ENCODE assay signal across 28 cellular contexts in genomic region chr11:71441251-71441650, GRCh38. TPM values are rescaled to one million over a fixed set of nuclear protein-coding genes. Genes with fewer than 3 reads are reported as not detected.
A peak's percentile ranks its signal among the peaks of the same experiment; 100 is the strongest.
DNase-seq lines count a peak whose midpoint lies in the region; ATAC-seq, FAIRE-seq and TF ChIP-seq lines count a peak whose summit lies in the region.
"Had no signal": no experiment of that assay in that cellular context is flagged by ENCODE, and none has a peak within 500 bp of the region (broad histone marks: within the 10 kb centered on the region; RNA-seq: fewer than 3 reads in every experiment).

No MANE protein-coding gene starts in this region.

- H2BK15ac ChIP-seq in neuronal stem cell (ENCODE audit: low read length), result no peak overlapping the region

- intact Hi-C loops in K562 (cut with micrococcal nuclease), result loop anchor here (10.0 kb wide), 1 partner anchor 94 kb away; the partner anchor contains the start of gene KRTAP5-8
- intact Hi-C loops in esophagus squamous epithelium (cut with DNase I), result no loop called here
- intact Hi-C loops in HepG2 (cut with micrococcal nuclease; ENCODE audit: unreplicated experiment), result no loop called here

- no peak overlapping the region for H2AK5ac ChIP-seq in neuronal stem cell (ENCODE audit: low read depth, low read length)

- H3K36me3 Mint-ChIP-seq in endothelial cell (ENCODE audit: low read depth, unreplicated experiment), result peaks cover 22% of the 10 kb centered on the region

- H3K9me3 ChIP-seq in K562 (replicated peaks; ENCODE audit: control insufficient read depth, insufficient read depth, low read depth, low read length) (0 out of 2 replicates have a peak, but pooled peaks cover under 1% of the 10 kb centered on the region), neuronal stem cell (replicated peaks in 1 of 2; ENCODE audit: control insufficient read depth in 2 of 2, insufficient read depth in 1 of 2, low read depth in 1 of 2, low read length in 2 of 2) (peaks cover 2 to 10% of the 10 kb centered on the region in 2 donors), esophagus squamous epithelium (no peaks in the 10 kb centered on the region), HepG2 (ENCODE audit: low read length) (no peaks in the 10 kb centered on the region), MM.1S (replicated peaks; ENCODE audit: insufficient read depth, low read length) (no peaks in the 10 kb centered on the region)
- H3K9me3 ChIP-seq: BE2C had no signal

- H2AFZ ChIP-seq in K562 (ENCODE audit: low read depth, low read length) (no peak overlapping the region), neuronal stem cell (ENCODE audit: low read length) (no peak overlapping the region), HepG2 (ENCODE audit: low read length) (no peak overlapping the region), MM.1S (ENCODE audit: low read length) (no peak overlapping the region)

- POLR2A ChIA-PET in K562 (lab: Yijun Ruan, JAX), result no interaction called here
- POLR2A ChIA-PET in HepG2 (lab: Yijun Ruan, JAX), result no interaction called here

- in situ Hi-C loops in K562 (cut with MboI) (no loop called here), HepG2 (cut with HindIII; ENCODE audit: extremely low pct_ligation_motif_present, low pct_unique_long_range_greater_than_20kb) (no loop called here)

- BruUV-seq in K562 (replicated peaks; lab: Mats Ljungman, UMichigan) (no TSS peak), HepG2 (replicated peaks; lab: Mats Ljungman, UMichigan) (no TSS peak)

- H4K8ac ChIP-seq in neuronal stem cell (ENCODE audit: low read depth, low read length), result no peak overlapping the region

- peak overlapping the region; percentile 27 for H3K27ac ChIP-seq in angular gyrus (ENCODE audit: low read depth, low read length)
- H3K27ac ChIP-seq in K562 (ENCODE audit: extremely low read depth, low read depth, low read length), result no peak overlapping the region
- no peak overlapping the region for H3K27ac ChIP-seq in neuronal stem cell (replicated peaks; ENCODE audit: low read length)
- no peak overlapping the region for H3K27ac ChIP-seq in esophagus squamous epithelium
- no peak overlapping the region for H3K27ac ChIP-seq in HepG2 (ENCODE audit: extremely low read length, insufficient read depth, low read length)
- no peak overlapping the region for H3K27ac ChIP-seq in MM.1S (ENCODE audit: low read length)
- H3K27ac ChIP-seq: 22Rv1, BLaER1 had no signal

- H3K27ac Mint-ChIP-seq in endothelial cell (ENCODE audit: unreplicated experiment), result no peak overlapping the region
- H3K27ac Mint-ChIP-seq: CD4-positive, alpha-beta memory T cell; CD4-positive, CD25-positive, alpha-beta regulatory T cell had no signal

- no peaks in the 10 kb centered on the region for H3K9me3 Mint-ChIP-seq in endothelial cell (ENCODE audit: unreplicated experiment)

- H3K9me1 ChIP-seq in K562 (ENCODE audit: control insufficient read depth, insufficient read depth, low read length), result peaks cover 8% of the 10 kb centered on the region

- H3K14ac ChIP-seq in neuronal stem cell (ENCODE audit: low read length), result no peak overlapping the region

- H3K4me1 ChIP-seq in K562 (replicated peaks in 1 of 2; ENCODE audit: control insufficient read depth in 2 of 2, insufficient read depth in 2 of 2, low read length in 2 of 2) (peaks cover 0 to 3% of the 10 kb centered on the region in 2 experiments; a peak in 1 of 5 replicates), neuronal stem cell (ENCODE audit: control insufficient read depth in 2 of 2, insufficient read depth in 1 of 2, low read depth in 1 of 2, low read length in 2 of 2) (peaks cover 0 to 3% of the 10 kb centered on the region in 2 donors), esophagus squamous epithelium (no peaks in the 10 kb centered on the region), HepG2 (ENCODE audit: insufficient read depth, low read length) (peaks cover 17% of the 10 kb centered on the region), MM.1S (ENCODE audit: low read length) (no peaks in the 10 kb centered on the region)
- H3K4me1 ChIP-seq: BE2C had no signal

- no peak overlapping the region for H4K91ac ChIP-seq in neuronal stem cell (ENCODE audit: low read depth, low read length, poor library complexity)

- no peak overlapping the region for H3K4ac ChIP-seq in neuronal stem cell (ENCODE audit: low read length)

- peaks cover 16% of the 10 kb centered on the region for H3K79me2 ChIP-seq in K562 (ENCODE audit: control insufficient read depth, insufficient read depth, low read length)
- H3K79me2 ChIP-seq in HepG2 (ENCODE audit: insufficient read depth, low read length), result peaks cover 13% of the 10 kb centered on the region
- no peaks in the 10 kb centered on the region for H3K79me2 ChIP-seq in MM.1S (ENCODE audit: low read length)

- no peaks in the 10 kb centered on the region for H3K4me1 Mint-ChIP-seq in endothelial cell (ENCODE audit: unreplicated experiment)
- H3K4me1 Mint-ChIP-seq: CD14-positive monocyte; CD8-positive, alpha-beta memory T cell had no signal

- H4K20me1 ChIP-seq in K562 (replicated peaks; ENCODE audit: control insufficient read depth, insufficient read depth, low read length) (peaks cover 29% of the 10 kb centered on the region; the same call in 1 of the 2 replicates), HepG2 (ENCODE audit: insufficient read depth, low read length) (peaks cover 35% of the 10 kb centered on the region; the same call in 1 of the 2 replicates), MM.1S (ENCODE audit: insufficient read depth, low read length) (no peaks in the 10 kb centered on the region)

- TF ChIP-seq CTCF in K562 (IDR thresholded peaks at IDR 0.05 in 2 of 3, conservative IDR thresholded peaks at IDR 0.05 in 1 of 3; ENCODE audit: insufficient read depth in 2 of 3, low read depth in 1 of 3, low read length in 3 of 3), result no peak
- TF ChIP-seq CTCF in endothelial cell (IDR thresholded peaks at IDR 0.05; ENCODE audit: unreplicated experiment), result no peak
- TF ChIP-seq CTCF in esophagus squamous epithelium (IDR thresholded peaks at IDR 0.05), result no peak
- no peak for TF ChIP-seq CTCF in HepG2 (CRISPR knock-in tag; IDR thresholded peaks at IDR 0.05)
- no peak for TF ChIP-seq CTCF in MM.1S (IDR thresholded peaks at IDR 0.05; ENCODE audit: low read length)

- no peak for TF ChIP-seq EP300 in K562 (IDR thresholded peaks at IDR 0.05; ENCODE audit: low read length)
- TF ChIP-seq EP300 in HepG2 (IDR thresholded peaks at IDR 0.05; ENCODE audit: low read depth in 2 of 2, low read length in 2 of 2), result no peak
- no peak for TF ChIP-seq EP300 in HepG2 (CRISPR knock-in tag; IDR thresholded peaks at IDR 0.05; ENCODE audit: borderline replicate concordance)

- H3K18ac ChIP-seq in neuronal stem cell (ENCODE audit: low read length), result no peak overlapping the region

- H3K27me3 Mint-ChIP-seq in endothelial cell (ENCODE audit: unreplicated experiment), result peaks cover 4% of the 10 kb centered on the region
- H3K27me3 Mint-ChIP-seq: CD4-positive, alpha-beta memory T cell; CD4-positive, CD25-positive, alpha-beta regulatory T cell; CD8-positive, alpha-beta memory T cell had no signal

- H3K23ac ChIP-seq in neuronal stem cell (ENCODE audit: low read depth, low read length, poor library complexity), result no peak overlapping the region

- WGBS in K562 (ENCODE audit: insufficient coverage, low coverage, missing lambda C conversion rate), result 96% methylated on average over 10 of the region's 11 CpGs
- no CpG with 5 or more reads among the region's 11 CpGs for WGBS in neuronal stem cell (ENCODE audit: extremely low coverage in 2 of 2, insufficient read length in 2 of 2, insufficient replicate concordance in 1 of 2), 2 donors
- 92% methylated on average over 5 to 10 of the region's 11 CpGs for WGBS in esophagus squamous epithelium, 2 donors
- WGBS in HepG2 (ENCODE audit: low lambda C conversion rate), result 98% methylated on average over 11 of the region's 11 CpGs

- DNase-seq in K562 (ENCODE audit: extremely low read depth in 1 of 4, low spot score in 3 of 4) (no peak), endothelial cell (ENCODE audit: low spot score) (no peak), neuronal stem cell (ENCODE audit: low spot score) (no peak), esophagus squamous epithelium (lab: John Stamatoyannopoulos, UW) (no peak), HepG2 (ENCODE audit: low spot score) (no peak), MM.1S (no peak), GM19238 (ENCODE audit: insufficient read length, low spot score) (no peak)
- DNase-seq: ACHN; BE2C; C1 segment of cervical spinal cord; CD4-positive, alpha-beta memory T cell; CD4-positive, CD25-positive, alpha-beta regulatory T cell; CD8-positive, alpha-beta memory T cell; COR-L47; DMS 273 treated with DMSO at 0.1 percent for 48 hours; DMS153; DMS53; DMS79; DND-41; EL; GDM1 had no signal

- H3K4me2 ChIP-seq in K562 (ENCODE audit: insufficient read depth, low read length), result no peak overlapping the region
- H3K4me2 ChIP-seq in neuronal stem cell (ENCODE audit: insufficient read depth, low read length, poor library complexity, severe bottlenecking), result no peak overlapping the region
- H3K4me2 ChIP-seq in HepG2 (ENCODE audit: low read depth, low read length), result no peak overlapping the region
- no peak overlapping the region for H3K4me2 ChIP-seq in MM.1S (ENCODE audit: low read depth, low read length)
- H3K4me2 ChIP-seq: BLaER1 had no signal

- TF ChIP-seq RAD21 in K562 (CRISPR knock-in tag; conservative IDR thresholded peaks at IDR 0.05 in 1 of 2, IDR thresholded peaks at IDR 0.05 in 1 of 2) (no peak), HepG2 (CRISPR knock-in tag; IDR thresholded peaks at IDR 0.05) (no peak)

- no peak for FAIRE-seq in K562 (lab: Jason Lieb, UNC)
- FAIRE-seq in HepG2 (lab: Jason Lieb, UNC), result no peak
- FAIRE-seq: A204.1, GM12878, GM12892 had no signal

- ATAC-seq in K562 (no peak), HepG2 (no peak)
- ATAC-seq: GM12878 had no signal

- CTCF ChIA-PET in K562 (lab: Yijun Ruan, JAX; ENCODE audit: low intra/inter-chr PET ratio) (no interaction called here), HepG2 (lab: Yijun Ruan, JAX; ENCODE audit: low intra/inter-chr PET ratio, low total read pairs) (no interaction called here)

- H3K36me3 ChIP-seq in K562 (ENCODE audit: control insufficient read depth, insufficient read depth, low read length) (peaks cover 97% of the 10 kb centered on the region), neuronal stem cell (replicated peaks in 1 of 2; ENCODE audit: control insufficient read depth in 2 of 2, insufficient read depth in 2 of 2, low read length in 2 of 2) (peaks cover 85 to 99% of the 10 kb centered on the region in 2 donors), esophagus squamous epithelium (peaks cover 0 to 96% (median 11%) of the 10 kb centered on the region in 3 donors), HepG2 (replicated peaks in 1 of 2; ENCODE audit: control insufficient read depth in 1 of 2, insufficient read depth in 2 of 2, low read length in 2 of 2) (peaks cover 44 to 87% of the 10 kb centered on the region in 2 experiments), MM.1S (replicated peaks; ENCODE audit: insufficient read depth, low read length) (no peaks in the 10 kb centered on the region)

- no peak overlapping the region for H3K4me3 ChIP-seq in K562
- H3K4me3 ChIP-seq in neuronal stem cell (ENCODE audit: low read length in 2 of 2), result peak overlapping the region in 1 of 2 donors; percentile 22
- H3K4me3 ChIP-seq in esophagus squamous epithelium, result no peak overlapping the region
- H3K4me3 ChIP-seq in HepG2 (replicated peaks in 1 of 3; ENCODE audit: insufficient read depth in 1 of 3, low read depth in 2 of 3, low read length in 3 of 3), result no peak overlapping the region
- H3K4me3 ChIP-seq in MM.1S (ENCODE audit: low read length), result no peak overlapping the region
- H3K4me3 ChIP-seq: BLaER1, GM12878 had no signal

- no peak overlapping the region for H3K9ac ChIP-seq in K562 (ENCODE audit: insufficient read depth in 1 of 2, low read depth in 2 of 2, low read length in 2 of 2)
- peak overlapping the region; percentile 56 for H3K9ac ChIP-seq in neuronal stem cell (ENCODE audit: low read depth, low read length, poor library complexity)
- H3K9ac ChIP-seq in HepG2 (ENCODE audit: insufficient read depth, low read depth, low read length), result no peak overlapping the region
- H3K9ac ChIP-seq in MM.1S (ENCODE audit: low read length), result no peak overlapping the region
- H3K9ac ChIP-seq: BLaER1 had no signal

- TF ChIP-seq POLR2A in K562 (conservative IDR thresholded peaks at IDR 0.05), result no peak
- no peak for TF ChIP-seq POLR2A in esophagus squamous epithelium (IDR thresholded peaks at IDR 0.05)
- no peak; a peak in 1 of 4 replicates for TF ChIP-seq POLR2A in HepG2 (IDR thresholded peaks at IDR 0.05; ENCODE audit: insufficient read depth in 1 of 2, low read depth in 2 of 2, low read length in 2 of 2)

- peaks cover 15% of the 10 kb centered on the region for H3K79me1 ChIP-seq in neuronal stem cell (ENCODE audit: low read depth, low read length)

- no peak overlapping the region for H2BK120ac ChIP-seq in neuronal stem cell (ENCODE audit: low read depth, low read length)

- H3K27me3 ChIP-seq in K562 (ENCODE audit: control insufficient read depth in 2 of 2, insufficient read depth in 2 of 2, low read length in 2 of 2) (no peaks in the 10 kb centered on the region), neuronal stem cell (ENCODE audit: control insufficient read depth in 3 of 3, insufficient read depth in 3 of 3, low read depth in 1 of 3, low read length in 3 of 3) (no peaks in the 10 kb centered on the region), esophagus squamous epithelium (no peaks in the 10 kb centered on the region), HepG2 (ENCODE audit: control insufficient read depth in 1 of 2, insufficient read depth in 2 of 2, low read length in 2 of 2) (no peaks in the 10 kb centered on the region), MM.1S (replicated peaks; ENCODE audit: insufficient read depth, low read length) (no peaks in the 10 kb centered on the region)
- H3K27me3 ChIP-seq: BE2C, BLaER1 had no signal

- peak overlapping the region; percentile 38 for H3K4me3 Mint-ChIP-seq in endothelial cell (ENCODE audit: unreplicated experiment)
- H3K4me3 Mint-ChIP-seq: CD14-positive monocyte; CD4-positive, alpha-beta memory T cell; CD4-positive, CD25-positive, alpha-beta regulatory T cell had no signal

- no peak overlapping the region for H2BK12ac ChIP-seq in neuronal stem cell (ENCODE audit: low read length)

- no peaks in the 10 kb centered on the region for H3F3A ChIP-seq in MM.1S (ENCODE audit: insufficient read depth, low read length)

- H3K9me2 ChIP-seq in MM.1S (replicated peaks; ENCODE audit: insufficient read depth, low read length), result no peaks in the 10 kb centered on the region

- H2BK5ac ChIP-seq in neuronal stem cell (ENCODE audit: low read length), result no peak overlapping the region

RNA-seq across cellular contexts. Expression of gene DHCR7, which starts 6.9 kb away (rescaled TPM):
- total RNA-seq in K562 (2011; cell fraction: chromatin; rRNA removed; ENCODE audit: low replicate concordance), result 183 and 461 TPM in 2 replicates
- total RNA-seq in K562 (2011; cell fraction: nucleolus; rRNA removed), result 625 and 780 TPM in 2 replicates
- 410 and 462 TPM in 2 replicates for total RNA-seq in K562 (2011; cell fraction: nucleoplasm; rRNA removed)
- 96.8 and 126 TPM in 2 replicates for total RNA-seq in K562 (2014; rRNA removed)
- total RNA-seq in K562 (2014; rRNA removed; fragmentation: Illumina TruSeq; extraction: Trizol), result 34.2 and 38.0 TPM in 2 replicates
- 45.5 and 48.0 TPM in 2 replicates for total RNA-seq in K562 (2015; rRNA removed; fragmentation: Illumina TruSeq; extraction: Trizol)
- total RNA-seq in K562 (2021), result 176 and 181 TPM in 2 replicates
- polyA plus RNA-seq in K562 (2011; rRNA removed), result 107 and 268 TPM in 2 replicates
- polyA plus RNA-seq in K562 (2011; cell fraction: cytosol; rRNA removed), result 249 and 261 TPM in 2 replicates
- polyA plus RNA-seq in K562 (2011; cell fraction: nucleus; rRNA removed), result 198 and 205 TPM in 2 replicates
- polyA plus RNA-seq in K562 (2012), result 92.0 and 179 TPM in 2 replicates
- polyA plus RNA-seq in K562 (2014; fragmentation: Illumina TruSeq; extraction: Trizol), result 136 and 192 TPM in 2 replicates
- 10 to 100 TPM in 1 of 2 experiments, 1 to 10 TPM in 1; 8.4 to 14.5 TPM for polyA plus RNA-seq in K562 (2014; fragmentation: Nextera tagmentation; extraction: Ambion mirVana)
- 82.4 and 83.0 TPM in 2 replicates for polyA plus RNA-seq in K562 (2014; rRNA removed)
- polyA minus RNA-seq in K562 (2011; rRNA and poly(A)+ RNA removed), result 91.4 and 116 TPM in 2 replicates
- polyA minus RNA-seq in K562 (2011; cell fraction: cytosol; rRNA and poly(A)+ RNA removed), result 249 and 302 TPM in 2 replicates
- polyA minus RNA-seq in K562 (2011; cell fraction: nucleus; rRNA and poly(A)+ RNA removed), result 51.8 and 90.1 TPM in 2 replicates
- 130 TPM for total RNA-seq in endothelial cell (ENCODE audit: unreplicated experiment)
- polyA plus RNA-seq in neuronal stem cell (2013, experiment 1 of 2), result 138 TPM
- 140 TPM for polyA plus RNA-seq in neuronal stem cell (2013, experiment 2 of 2)
- total RNA-seq in esophagus squamous epithelium, result 10 to 100 TPM; 22.5 to 86.1 (median 36.5) TPM
- total RNA-seq in HepG2 (2016; rRNA removed; fragmentation: Illumina TruSeq; extraction: Trizol), result 40.4 and 96.0 TPM in 2 replicates
- 11.3 and 13.3 TPM in 2 replicates for total RNA-seq in HepG2 (2016; cell fraction: cytosol; rRNA removed; fragmentation: Illumina TruSeq; extraction: Trizol; ENCODE audit: low read depth)
- 38.3 and 98.7 TPM in 2 replicates for total RNA-seq in HepG2 (2016; cell fraction: insoluble cytoplasmic fraction; rRNA removed; fragmentation: Illumina TruSeq; extraction: Trizol)
- 26.9 and 29.4 TPM in 2 replicates for total RNA-seq in HepG2 (2016; cell fraction: membrane; rRNA removed; fragmentation: Illumina TruSeq; extraction: Trizol)
- 77.9 and 89.2 TPM in 2 replicates for total RNA-seq in HepG2 (2016; cell fraction: nucleus; rRNA removed; fragmentation: Illumina TruSeq; extraction: Trizol)
- polyA plus RNA-seq in HepG2 (2011; rRNA removed), result 143 and 241 TPM in 2 replicates
- polyA plus RNA-seq in HepG2 (2011; cell fraction: cytosol; rRNA removed), result 92.8 and 116 TPM in 2 replicates
- polyA plus RNA-seq in HepG2 (2011; cell fraction: nucleus; rRNA removed), result 82.1 and 131 TPM in 2 replicates
- 315 and 354 TPM in 2 replicates for polyA plus RNA-seq in HepG2 (2012)
- polyA plus RNA-seq in HepG2 (2016; cell fraction: cytosol; fragmentation: Illumina TruSeq; extraction: Trizol; ENCODE audit: low read depth), result 16.5 and 16.7 TPM in 2 replicates
- 50.6 and 73.9 TPM in 2 replicates for polyA plus RNA-seq in HepG2 (2016; cell fraction: insoluble cytoplasmic fraction; fragmentation: Illumina TruSeq; extraction: Trizol; ENCODE audit: low read depth)
- 26.0 and 32.3 TPM in 2 replicates for polyA plus RNA-seq in HepG2 (2016; cell fraction: membrane; fragmentation: Illumina TruSeq; extraction: Trizol; ENCODE audit: low read depth)
- polyA plus RNA-seq in HepG2 (2016; cell fraction: nucleus; fragmentation: Illumina TruSeq; extraction: Trizol; ENCODE audit: insufficient read depth, low read depth), result 165 and 172 TPM in 2 replicates
- polyA minus RNA-seq in HepG2 (2011; rRNA and poly(A)+ RNA removed; ENCODE audit: low replicate concordance), result 160 and 313 TPM in 2 replicates
- polyA minus RNA-seq in HepG2 (2011; cell fraction: cytosol; rRNA and poly(A)+ RNA removed), result 161 and 251 TPM in 2 replicates
- 34.2 and 48.4 TPM in 2 replicates for polyA minus RNA-seq in HepG2 (2011; cell fraction: nucleus; rRNA and poly(A)+ RNA removed)

RNA-seq across cellular contexts. Expression of gene NADSYN1, which starts 11.8 kb away (rescaled TPM):
- 145 and 274 TPM in 2 replicates for total RNA-seq in K562 (2011; cell fraction: chromatin; rRNA removed; ENCODE audit: low replicate concordance)
- total RNA-seq in K562 (2011; cell fraction: nucleolus; rRNA removed), result 145 TPM in 2 replicates
- 145 and 159 TPM in 2 replicates for total RNA-seq in K562 (2011; cell fraction: nucleoplasm; rRNA removed)
- total RNA-seq in K562 (2014; rRNA removed) (44.5 and 53.6 TPM in 2 replicates), K562 (2014; rRNA removed; fragmentation: Illumina TruSeq; extraction: Trizol) (26.3 and 27.4 TPM in 2 replicates), K562 (2015; rRNA removed; fragmentation: Illumina TruSeq; extraction: Trizol) (41.7 and 42.8 TPM in 2 replicates), K562 (2021) (47.9 and 51.6 TPM in 2 replicates), endothelial cell (ENCODE audit: unreplicated experiment) (69.0 TPM), esophagus squamous epithelium (10 to 100 TPM; 62.0 to 81.3 (median 71.7) TPM), HepG2 (2016; rRNA removed; fragmentation: Illumina TruSeq; extraction: Trizol) (27.1 and 35.7 TPM in 2 replicates)
- polyA plus RNA-seq in K562 (2011; rRNA removed) (43.2 and 51.7 TPM in 2 replicates), K562 (2014; fragmentation: Illumina TruSeq; extraction: Trizol) (40.3 and 42.1 TPM in 2 replicates), K562 (2014; fragmentation: Nextera tagmentation; extraction: Ambion mirVana) (10 to 100 TPM; 12.7 to 14.6 TPM), K562 (2014; rRNA removed) (54.0 and 57.3 TPM in 2 replicates), HepG2 (2011; rRNA removed) (51.5 and 63.4 TPM in 2 replicates)
- polyA plus RNA-seq in K562 (2011; cell fraction: cytosol; rRNA removed), result 39.6 and 42.6 TPM in 2 replicates
- 255 and 291 TPM in 2 replicates for polyA plus RNA-seq in K562 (2011; cell fraction: nucleus; rRNA removed)
- 53.2 and 78.7 TPM in 2 replicates for polyA plus RNA-seq in K562 (2012)
- polyA minus RNA-seq in K562 (2011; rRNA and poly(A)+ RNA removed), result 42.5 and 45.5 TPM in 2 replicates
- 18.2 and 28.0 TPM in 2 replicates for polyA minus RNA-seq in K562 (2011; cell fraction: cytosol; rRNA and poly(A)+ RNA removed)
- polyA minus RNA-seq in K562 (2011; cell fraction: nucleus; rRNA and poly(A)+ RNA removed), result 113 and 147 TPM in 2 replicates
- polyA plus RNA-seq in neuronal stem cell (2013, experiment 1 of 2), result 16.3 TPM
- 16.8 TPM for polyA plus RNA-seq in neuronal stem cell (2013, experiment 2 of 2)
- 8.5 and 12.4 TPM in 2 replicates for total RNA-seq in HepG2 (2016; cell fraction: cytosol; rRNA removed; fragmentation: Illumina TruSeq; extraction: Trizol; ENCODE audit: low read depth)
- total RNA-seq in HepG2 (2016; cell fraction: insoluble cytoplasmic fraction; rRNA removed; fragmentation: Illumina TruSeq; extraction: Trizol), result 24.1 and 36.5 TPM in 2 replicates
- 13.6 and 14.7 TPM in 2 replicates for total RNA-seq in HepG2 (2016; cell fraction: membrane; rRNA removed; fragmentation: Illumina TruSeq; extraction: Trizol)
- total RNA-seq in HepG2 (2016; cell fraction: nucleus; rRNA removed; fragmentation: Illumina TruSeq; extraction: Trizol), result 51.5 and 52.3 TPM in 2 replicates
- polyA plus RNA-seq in HepG2 (2011; cell fraction: cytosol; rRNA removed), result 35.3 and 38.4 TPM in 2 replicates
- polyA plus RNA-seq in HepG2 (2011; cell fraction: nucleus; rRNA removed), result 278 and 289 TPM in 2 replicates
- polyA plus RNA-seq in HepG2 (2012), result 36.9 and 39.9 TPM in 2 replicates
- 8.2 and 8.4 TPM in 2 replicates for polyA plus RNA-seq in HepG2 (2016; cell fraction: cytosol; fragmentation: Illumina TruSeq; extraction: Trizol; ENCODE audit: low read depth)
- 21.4 and 22.2 TPM in 2 replicates for polyA plus RNA-seq in HepG2 (2016; cell fraction: insoluble cytoplasmic fraction; fragmentation: Illumina TruSeq; extraction: Trizol; ENCODE audit: low read depth)
- polyA plus RNA-seq in HepG2 (2016; cell fraction: membrane; fragmentation: Illumina TruSeq; extraction: Trizol; ENCODE audit: low read depth), result 8.4 and 8.9 TPM in 2 replicates
- 95.9 and 99.0 TPM in 2 replicates for polyA plus RNA-seq in HepG2 (2016; cell fraction: nucleus; fragmentation: Illumina TruSeq; extraction: Trizol; ENCODE audit: insufficient read depth, low read depth)
- polyA minus RNA-seq in HepG2 (2011; rRNA and poly(A)+ RNA removed; ENCODE audit: low replicate concordance), result 80.9 and 97.1 TPM in 2 replicates
- polyA minus RNA-seq in HepG2 (2011; cell fraction: cytosol; rRNA and poly(A)+ RNA removed), result 17.1 and 19.6 TPM in 2 replicates
- polyA minus RNA-seq in HepG2 (2011; cell fraction: nucleus; rRNA and poly(A)+ RNA removed), result 117 and 142 TPM in 2 replicates
